In genomic region chr9:77764894-77765780, GRCh38 we compare ENCODE assay signal across 9 cellular contexts.
A peak's percentile ranks its signal among the peaks of the same experiment; 100 is the strongest.
DNase-seq lines count a peak whose midpoint lies in the region; ATAC-seq and TF ChIP-seq lines count a peak whose summit lies in the region.
"Had no signal": no experiment of that assay in that cellular context is flagged by ENCODE, and none has a peak within 500 bp of the region (broad histone marks: within the 10 kb centered on the region; RNA-seq: fewer than 3 reads in every experiment).

No MANE protein-coding gene starts in this region.

- no peak overlapping the region for H3K4me3 Mint-ChIP-seq in chondrocyte (ENCODE audit: unreplicated experiment)
- H3K4me3 Mint-ChIP-seq in osteocyte (ENCODE audit: unreplicated experiment): no peak overlapping the region
- no peak overlapping the region for H3K4me3 Mint-ChIP-seq in CD8-positive, alpha-beta memory T cell
- H3K4me3 Mint-ChIP-seq: central memory CD8-positive, alpha-beta T cell had no signal

- no peaks in the 10 kb centered on the region for H3K9me3 ChIP-seq in CD8-positive, alpha-beta memory T cell (ENCODE audit: low read length)

- TF ChIP-seq CTCF in GM06990 (IDR thresholded peaks at IDR 0.05; ENCODE audit: insufficient read depth, low read length, poor library complexity, severe bottlenecking) (peak; percentile 62), chondrocyte (IDR thresholded peaks at IDR 0.05) (peak; percentile 84), osteocyte (IDR thresholded peaks at IDR 0.05) (peak; percentile 69)

- no peaks in the 10 kb centered on the region for H3K4me1 ChIP-seq in CD8-positive, alpha-beta memory T cell (ENCODE audit: insufficient read depth, low read length)

- no peak for ATAC-seq in HG02763 (IDR thresholded peaks at IDR 0.05; ENCODE audit: unreplicated experiment)
- no peak for ATAC-seq in GM18907 (IDR thresholded peaks at IDR 0.05; ENCODE audit: unreplicated experiment)
- ATAC-seq in GM21528 (IDR thresholded peaks at IDR 0.05; ENCODE audit: low FRiP score, unreplicated experiment): no peak

- H3K27me3 Mint-ChIP-seq in chondrocyte (ENCODE audit: low read depth) (no peaks in the 10 kb centered on the region), osteocyte (ENCODE audit: unreplicated experiment) (no peaks in the 10 kb centered on the region)
- H3K27me3 Mint-ChIP-seq in CD8-positive, alpha-beta memory T cell: no peaks in the 10 kb centered on the region
- H3K27me3 Mint-ChIP-seq: central memory CD8-positive, alpha-beta T cell had no signal

- peaks cover 12% of the 10 kb centered on the region for H3K36me3 Mint-ChIP-seq in chondrocyte (ENCODE audit: low read depth)
- H3K36me3 Mint-ChIP-seq in osteocyte (ENCODE audit: unreplicated experiment): peaks cover 8% of the 10 kb centered on the region
- H3K36me3 Mint-ChIP-seq in CD8-positive, alpha-beta memory T cell: peaks cover 0 to 3% (median under 1%) of the 10 kb centered on the region in 3 donors

- no peak overlapping the region for H3K27ac ChIP-seq in CD8-positive, alpha-beta memory T cell (ENCODE audit: low read depth, low read length)

- H3K4me1 Mint-ChIP-seq in chondrocyte (ENCODE audit: low read depth): no peaks in the 10 kb centered on the region
- H3K4me1 Mint-ChIP-seq in osteocyte (ENCODE audit: unreplicated experiment): no peaks in the 10 kb centered on the region
- peaks cover 0 to 5% (median 4%) of the 10 kb centered on the region in 3 donors for H3K4me1 Mint-ChIP-seq in CD8-positive, alpha-beta memory T cell
- H3K4me1 Mint-ChIP-seq: central memory CD8-positive, alpha-beta T cell had no signal

- H3K27me3 ChIP-seq in GM06990 (replicated peaks; ENCODE audit: control insufficient read depth, insufficient read depth, low read length): no peaks in the 10 kb centered on the region
- no peaks in the 10 kb centered on the region for H3K27me3 ChIP-seq in CD8-positive, alpha-beta memory T cell (ENCODE audit: insufficient read depth, low read length, poor library complexity, severe bottlenecking)

- H3K9me3 Mint-ChIP-seq in chondrocyte (ENCODE audit: low read depth) (peaks cover 11% of the 10 kb centered on the region), osteocyte (ENCODE audit: unreplicated experiment) (no peaks in the 10 kb centered on the region)
- H3K9me3 Mint-ChIP-seq in CD8-positive, alpha-beta memory T cell: peaks cover 0 to 5% (median 0%) of the 10 kb centered on the region in 5 donors
- H3K9me3 Mint-ChIP-seq: central memory CD8-positive, alpha-beta T cell had no signal

- H3K36me3 ChIP-seq in GM06990 (ENCODE audit: control insufficient read depth, insufficient read depth, low read length): no peaks in the 10 kb centered on the region
- H3K36me3 ChIP-seq in CD8-positive, alpha-beta memory T cell (ENCODE audit: insufficient read depth, low read length): no peaks in the 10 kb centered on the region

- CTCF ChIA-PET in CD8-positive, alpha-beta memory T cell (lab: Charles Lee): no interaction called here

- no peak overlapping the region for H3K27ac Mint-ChIP-seq in chondrocyte (ENCODE audit: unreplicated experiment)
- H3K27ac Mint-ChIP-seq in osteocyte (ENCODE audit: unreplicated experiment): no peak overlapping the region
- H3K27ac Mint-ChIP-seq in CD8-positive, alpha-beta memory T cell: no peak overlapping the region

- no peak overlapping the region for H3K4me3 ChIP-seq in GM06990 (replicated peaks; ENCODE audit: low read depth, low read length)
- no peak overlapping the region for H3K4me3 ChIP-seq in CD8-positive, alpha-beta memory T cell (ENCODE audit: low read length)

- DNase-seq in GM06990 (ENCODE audit: extremely low read depth, insufficient read length) (no peak), NCI-H2171 treated with DMSO at 0.1 percent for 48 hours (lab: John Stamatoyannopoulos, UW) (peak; percentile 18), chondrocyte (ENCODE audit: low spot score) (no peak), osteocyte (ENCODE audit: extremely low spot score, unreplicated experiment) (no peak)
- DNase-seq in CD8-positive, alpha-beta memory T cell: no peak

- POLR2A ChIA-PET in CD8-positive, alpha-beta memory T cell (lab: Charles Lee): no interaction called here
